In the genomic region with DNA sequence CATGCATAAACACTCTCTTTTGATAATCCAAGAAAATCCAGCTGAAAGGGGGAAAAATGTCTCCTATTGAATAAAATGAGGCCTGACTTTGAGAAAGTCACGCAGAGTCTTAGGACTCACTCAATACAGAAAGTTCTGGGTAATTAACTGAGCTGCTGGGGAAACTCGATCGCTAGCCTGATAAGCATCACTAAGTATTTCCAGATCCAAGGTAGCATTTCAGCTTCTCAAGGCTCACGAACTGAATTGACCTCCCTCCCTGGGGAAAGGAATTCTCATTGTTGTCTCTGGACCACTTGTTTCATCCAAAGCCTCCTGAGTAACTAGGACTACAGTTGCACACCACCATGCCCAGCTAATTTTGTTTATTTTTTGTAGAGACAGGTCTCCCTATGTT, we compare ENCODE assay signal across 1 cellular context.
TF ChIP-seq lines count a peak whose summit lies in the region.

No MANE protein-coding gene starts in this region.

TF ChIP-seq in GM23338, 12 proteins besides CTCF, POLR2A, EP300 and RAD21 (continued from another document):
- TF ChIP-seq, protein P1, sequence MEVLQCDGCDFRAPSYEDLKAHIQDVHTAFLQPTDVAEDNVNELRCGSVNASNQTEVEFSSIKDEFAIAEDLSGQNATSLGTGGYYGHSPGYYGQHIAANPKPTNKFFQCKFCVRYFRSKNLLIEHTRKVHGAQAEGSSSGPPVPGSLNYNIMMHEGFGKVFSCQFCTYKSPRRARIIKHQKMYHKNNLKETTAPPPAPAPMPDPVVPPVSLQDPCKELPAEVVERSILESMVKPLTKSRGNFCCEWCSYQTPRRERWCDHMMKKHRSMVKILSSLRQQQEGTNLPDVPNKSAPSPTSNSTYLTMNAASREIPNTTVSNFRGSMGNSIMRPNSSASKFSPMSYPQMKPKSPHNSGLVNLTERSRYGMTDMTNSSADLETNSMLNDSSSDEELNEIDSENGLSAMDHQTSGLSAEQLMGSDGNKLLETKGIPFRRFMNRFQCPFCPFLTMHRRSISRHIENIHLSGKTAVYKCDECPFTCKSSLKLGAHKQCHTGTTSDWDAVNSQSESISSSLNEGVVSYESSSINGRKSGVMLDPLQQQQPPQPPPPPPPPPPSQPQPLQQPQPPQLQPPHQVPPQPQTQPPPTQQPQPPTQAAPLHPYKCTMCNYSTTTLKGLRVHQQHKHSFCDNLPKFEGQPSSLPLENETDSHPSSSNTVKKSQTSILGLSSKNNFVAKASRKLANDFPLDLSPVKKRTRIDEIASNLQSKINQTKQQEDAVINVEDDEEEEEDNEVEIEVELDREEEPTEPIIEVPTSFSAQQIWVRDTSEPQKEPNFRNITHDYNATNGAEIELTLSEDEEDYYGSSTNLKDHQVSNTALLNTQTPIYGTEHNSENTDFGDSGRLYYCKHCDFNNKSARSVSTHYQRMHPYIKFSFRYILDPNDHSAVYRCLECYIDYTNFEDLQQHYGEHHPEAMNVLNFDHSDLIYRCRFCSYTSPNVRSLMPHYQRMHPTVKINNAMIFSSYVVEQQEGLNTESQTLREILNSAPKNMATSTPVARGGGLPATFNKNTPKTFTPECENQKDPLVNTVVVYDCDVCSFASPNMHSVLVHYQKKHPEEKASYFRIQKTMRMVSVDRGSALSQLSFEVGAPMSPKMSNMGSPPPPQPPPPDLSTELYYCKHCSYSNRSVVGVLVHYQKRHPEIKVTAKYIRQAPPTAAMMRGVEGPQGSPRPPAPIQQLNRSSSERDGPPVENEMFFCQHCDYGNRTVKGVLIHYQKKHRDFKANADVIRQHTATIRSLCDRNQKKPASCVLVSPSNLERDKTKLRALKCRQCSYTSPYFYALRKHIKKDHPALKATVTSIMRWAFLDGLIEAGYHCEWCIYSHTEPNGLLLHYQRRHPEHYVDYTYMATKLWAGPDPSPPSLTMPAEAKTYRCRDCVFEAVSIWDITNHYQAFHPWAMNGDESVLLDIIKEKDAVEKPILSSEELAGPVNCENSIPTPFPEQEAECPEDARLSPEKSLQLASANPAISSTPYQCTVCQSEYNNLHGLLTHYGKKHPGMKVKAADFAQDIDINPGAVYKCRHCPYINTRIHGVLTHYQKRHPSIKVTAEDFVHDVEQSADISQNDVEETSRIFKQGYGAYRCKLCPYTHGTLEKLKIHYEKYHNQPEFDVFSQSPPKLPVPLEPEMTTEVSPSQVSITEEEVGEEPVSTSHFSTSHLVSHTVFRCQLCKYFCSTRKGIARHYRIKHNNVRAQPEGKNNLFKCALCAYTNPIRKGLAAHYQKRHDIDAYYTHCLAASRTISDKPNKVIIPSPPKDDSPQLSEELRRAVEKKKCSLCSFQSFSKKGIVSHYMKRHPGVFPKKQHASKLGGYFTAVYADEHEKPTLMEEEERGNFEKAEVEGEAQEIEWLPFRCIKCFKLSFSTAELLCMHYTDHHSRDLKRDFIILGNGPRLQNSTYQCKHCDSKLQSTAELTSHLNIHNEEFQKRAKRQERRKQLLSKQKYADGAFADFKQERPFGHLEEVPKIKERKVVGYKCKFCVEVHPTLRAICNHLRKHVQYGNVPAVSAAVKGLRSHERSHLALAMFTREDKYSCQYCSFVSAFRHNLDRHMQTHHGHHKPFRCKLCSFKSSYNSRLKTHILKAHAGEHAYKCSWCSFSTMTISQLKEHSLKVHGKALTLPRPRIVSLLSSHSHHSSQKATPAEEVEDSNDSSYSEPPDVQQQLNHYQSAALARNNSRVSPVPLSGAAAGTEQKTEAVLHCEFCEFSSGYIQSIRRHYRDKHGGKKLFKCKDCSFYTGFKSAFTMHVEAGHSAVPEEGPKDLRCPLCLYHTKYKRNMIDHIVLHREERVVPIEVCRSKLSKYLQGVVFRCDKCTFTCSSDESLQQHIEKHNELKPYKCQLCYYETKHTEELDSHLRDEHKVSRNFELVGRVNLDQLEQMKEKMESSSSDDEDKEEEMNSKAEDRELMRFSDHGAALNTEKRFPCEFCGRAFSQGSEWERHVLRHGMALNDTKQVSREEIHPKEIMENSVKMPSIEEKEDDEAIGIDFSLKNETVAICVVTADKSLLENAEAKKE (CRISPR knock-in tag; IDR thresholded peaks at IDR 0.05): no peak
- TF ChIP-seq EZH2phosphoT487 (IDR thresholded peaks at IDR 0.05; ENCODE audit: unreplicated experiment): no peak
- TF ChIP-seq ZNF331 (CRISPR knock-in tag; IDR thresholded peaks at IDR 0.05; ENCODE audit: low read depth): no peak
- no peak for TF ChIP-seq EZH2 (IDR thresholded peaks at IDR 0.05; ENCODE audit: low read depth, unreplicated experiment)
